1 cellular context compared by ENCODE assay signal in genomic region chr1:164591858-164592257, GRCh38.
TF ChIP-seq lines count a peak whose summit lies in the region.

No MANE protein-coding gene starts in this region.

TF ChIP-seq in H1, 55 proteins besides CTCF, POLR2A, EP300 and RAD21 (continued from another document):
- TF ChIP-seq MAFK (IDR thresholded peaks at IDR 0.05; ENCODE audit: low read depth, low read length), result no peak
